ENCODE assay signal across 18 cellular contexts in the genomic region with DNA sequence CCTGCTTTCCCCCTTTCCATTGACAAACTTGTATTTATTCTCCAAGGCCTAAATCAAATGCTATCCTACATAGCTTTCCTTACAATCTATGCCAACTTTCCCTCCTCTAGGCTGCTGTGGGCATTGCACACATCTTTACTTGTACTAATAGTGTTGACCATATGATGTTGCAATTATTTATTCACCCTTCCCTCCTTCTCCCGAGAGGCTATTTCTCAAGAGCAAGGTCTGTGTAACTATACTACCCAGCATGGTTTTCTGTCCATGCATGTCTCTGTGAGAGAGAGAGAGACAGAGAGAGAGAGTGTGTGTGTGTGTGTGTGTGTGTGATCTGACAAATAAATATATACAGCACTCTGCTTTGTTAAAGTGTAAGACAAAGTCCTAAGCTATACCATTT.
DNase-seq lines count a peak whose midpoint lies in the region; ATAC-seq and TF ChIP-seq lines count a peak whose summit lies in the region.
"Had no signal": no experiment of that assay in that cellular context is flagged by ENCODE, and none has a peak within 500 bp of the region (broad histone marks: within the 10 kb centered on the region; RNA-seq: fewer than 3 reads in every experiment).

No MANE protein-coding gene starts in this region.

- TF ChIP-seq EP300 in gastroesophageal sphincter (IDR thresholded peaks at IDR 0.05): no peak

- H3K27ac Mint-ChIP-seq in T-cell: no peak overlapping the region
- H3K27ac Mint-ChIP-seq: activated naive CD8-positive, alpha-beta T cell treated with anti-CD3 and anti-CD28 coated beads for 36 hours; stimulated activated naive B cell treated with anti-CD40 and anti-IgM and Interleukin-4, amounts not matched to agents 10 μg/mL and 1 μg/mL and 100 μg/mL, for 72 hours had no signal

- H3K4me3 Mint-ChIP-seq in T-cell: no peak overlapping the region
- H3K4me3 Mint-ChIP-seq: activated naive CD8-positive, alpha-beta T cell treated with anti-CD3 and anti-CD28 coated beads for 36 hours; stimulated activated naive B cell treated with anti-CD40 and anti-IgM and Interleukin-4, amounts not matched to agents 10 μg/mL and 1 μg/mL and 100 μg/mL, for 72 hours had no signal

- WGBS in gastroesophageal sphincter (ENCODE audit: low coverage in 1 of 2), 2 donors: 0% methylated on average over 1 of the region's 1 CpG

- H3K36me3 ChIP-seq in adipocyte (ENCODE audit: control insufficient read depth, insufficient read depth, low read length, severe bottlenecking): no peaks in the 10 kb centered on the region
- H3K36me3 ChIP-seq in gastroesophageal sphincter: no peaks in the 10 kb centered on the region
- H3K36me3 ChIP-seq in SJCRH30: no peaks in the 10 kb centered on the region

- H3K27me3 ChIP-seq in adipocyte (replicated peaks; ENCODE audit: control insufficient read depth, insufficient read depth, low read length) (no peaks in the 10 kb centered on the region), gastroesophageal sphincter (no peaks in the 10 kb centered on the region), SJCRH30 (no peaks in the 10 kb centered on the region)

- TF ChIP-seq POLR2A in gastroesophageal sphincter (IDR thresholded peaks at IDR 0.05): no peak

- H3K4me1 ChIP-seq in adipocyte (ENCODE audit: control insufficient read depth, insufficient read depth, low read length) (peaks cover 29% of the 10 kb centered on the region), gastroesophageal sphincter (peaks cover 5 to 24% (median 9%) of the 10 kb centered on the region in 3 donors), SJCRH30 (0 out of 2 replicates have a peak, but pooled peaks cover 3% of the 10 kb centered on the region)

- POLR2A ChIA-PET in T-cell (lab: Charles Lee): interaction anchor here in 1 of 2 donors (0.6 kb wide), 1 partner anchor 207 kb away, joined by 3 read pairs; no protein-coding TSS in a partner anchor

- CTCF ChIA-PET in T-cell (lab: Charles Lee): interaction anchor here (0.5 to 1.0 kb wide), 5 partner anchors 11 to 766 kb away, joined by 3 read pairs; no protein-coding TSS in a partner anchor

- H3K9me3 ChIP-seq in adipocyte (ENCODE audit: control insufficient read depth, low read length) (no peaks in the 10 kb centered on the region), gastroesophageal sphincter (no peaks in the 10 kb centered on the region), SJCRH30 (replicated peaks) (0 out of 2 replicates have a peak, but pooled peaks cover 3% of the 10 kb centered on the region)

- peak overlapping the region; percentile 7 for H3K4me3 ChIP-seq in adipocyte (ENCODE audit: low read length)
- no peak overlapping the region for H3K4me3 ChIP-seq in gastroesophageal sphincter
- H3K4me3 ChIP-seq in SJCRH30: no peak overlapping the region

- TF ChIP-seq CTCF in gastroesophageal sphincter (IDR thresholded peaks at IDR 0.05): no peak

- peak overlapping the region; percentile 0 for H3K9ac ChIP-seq in adipocyte (ENCODE audit: low read length)

- peak; percentile 47 for DNase-seq in AG08395 (ENCODE audit: low spot score)
- peak; percentile 15 for DNase-seq in HCEC 1CT
- peak; percentile 84 for DNase-seq in adipocyte (ENCODE audit: low read depth)
- no peak for DNase-seq in pons (ENCODE audit: low spot score)
- no peak for DNase-seq in SJCRH30
- no peak for DNase-seq in NCI-H1092 treated with DMSO at 0.1 percent for 48 hours (lab: John Stamatoyannopoulos, UW)
- no peak for DNase-seq in T-cell
- DNase-seq: activated naive CD8-positive, alpha-beta T cell treated with anti-CD3 and anti-CD28 coated beads for 36 hours; C1 segment of cervical spinal cord; foreskin melanocyte; GDM1; NCI-H1436; NCI-H524 treated with DMSO at 0.1 percent for 48 hours; SHP77; stimulated activated CD4-positive, alpha-beta T cell treated with anti-CD3 and anti-CD28 coated beads, Interleukin-4, amount 100 ng/mL, for 24 hours; stimulated activated naive B cell treated with anti-CD40 and anti-IgM and Interleukin-4, amounts not matched to agents 10 μg/mL and 1 μg/mL and 100 μg/mL, for 72 hours had no signal

- peaks cover 0 to 8% (median 3%) of the 10 kb centered on the region in 3 donors for H3K4me1 Mint-ChIP-seq in T-cell

- H3K36me3 Mint-ChIP-seq in T-cell: peaks cover 7% of the 10 kb centered on the region
- H3K36me3 Mint-ChIP-seq: activated naive CD8-positive, alpha-beta T cell treated with anti-CD3 and anti-CD28 coated beads for 36 hours; stimulated activated naive B cell treated with anti-CD40 and anti-IgM and Interleukin-4, amounts not matched to agents 10 μg/mL and 1 μg/mL and 100 μg/mL, for 72 hours had no signal

- peak; percentile 20 for ATAC-seq in gastroesophageal sphincter
- ATAC-seq in T-cell (replicated peaks in 1 of 4): no peak
- ATAC-seq: stimulated activated naive B cell treated with anti-CD40 and anti-IgM and Interleukin-4, amounts not matched to agents 10 μg/mL and 1 μg/mL and 100 μg/mL, for 72 hours had no signal

- no peaks in the 10 kb centered on the region for H3K27me3 Mint-ChIP-seq in T-cell
- H3K27me3 Mint-ChIP-seq: activated naive CD8-positive, alpha-beta T cell treated with anti-CD3 and anti-CD28 coated beads for 36 hours; stimulated activated naive B cell treated with anti-CD40 and anti-IgM and Interleukin-4, amounts not matched to agents 10 μg/mL and 1 μg/mL and 100 μg/mL, for 72 hours had no signal

- no peaks in the 10 kb centered on the region for H3K9me3 Mint-ChIP-seq in T-cell
- H3K9me3 Mint-ChIP-seq: activated naive CD8-positive, alpha-beta T cell treated with anti-CD3 and anti-CD28 coated beads for 36 hours; stimulated activated naive B cell treated with anti-CD40 and anti-IgM and Interleukin-4, amounts not matched to agents 10 μg/mL and 1 μg/mL and 100 μg/mL, for 72 hours had no signal

- H3K27ac ChIP-seq in gastroesophageal sphincter (no peak overlapping the region), SJCRH30 (no peak overlapping the region)
- H3K27ac ChIP-seq: VCaP had no signal

Comparison
In these comparisons a context has a peak if more than half of its experiments do, and no peak if none do; other contexts are left out.
1. DNase-seq: peak in AG08395 (single experiment), HCEC 1CT (single experiment) and adipocyte (single experiment); none in pons (single experiment), SJCRH30 (0 of 2), NCI-H1092 treated with DMSO at 0.1 percent for 48 hours (single experiment) and T-cell (0 of 34).